ENCODE assay signal across 19 cellular contexts in genomic region chr2:51960846-51961335, GRCh38.
DNase-seq lines count a peak whose midpoint lies in the region; ATAC-seq and TF ChIP-seq lines count a peak whose summit lies in the region.
"Had no signal": no experiment of that assay in that cellular context is flagged by ENCODE, and none has a peak within 500 bp of the region (broad histone marks: within the 10 kb centered on the region; RNA-seq: fewer than 3 reads in every experiment).

No MANE protein-coding gene starts in this region.

- H3K9me2 ChIP-seq in GM23338 (ENCODE audit: insufficient read depth): no peaks in the 10 kb centered on the region
- H3K9me2 ChIP-seq in SU-DHL-6 (replicated peaks; ENCODE audit: insufficient read depth, low read length): no peaks in the 10 kb centered on the region

- TF ChIP-seq CTCF in GM23338 (conservative IDR thresholded peaks at IDR 0.05; ENCODE audit: low read depth in 2 of 2) (no peak), SU-DHL-6 (IDR thresholded peaks at IDR 0.05; ENCODE audit: insufficient read depth, low read length, poor library complexity, severe bottlenecking) (no peak), right atrium auricular region (IDR thresholded peaks at IDR 0.05) (no peak)

- no peaks in the 10 kb centered on the region for H3K9me3 Mint-ChIP-seq in GM23338

- no peak for ATAC-seq in GM23338
- no peak for ATAC-seq in stimulated activated naive CD8-positive, alpha-beta T cell treated with anti-CD3 and anti-CD28 coated beads, Interleukin-15, Interleukin-2, amounts not matched to agents 100 U/mL and 50 U/mL, for 24 hours
- ATAC-seq in HG03108 (IDR thresholded peaks at IDR 0.05; ENCODE audit: unreplicated experiment): no peak
- ATAC-seq: A549 had no signal

- H2AFZ ChIP-seq in GM23338 (peak overlapping the region; percentile 39; the same call in 1 of the 2 replicates), SU-DHL-6 (ENCODE audit: low read depth, low read length, severe bottlenecking) (peak overlapping the region; percentile 22)

- no peak overlapping the region for H3K27ac Mint-ChIP-seq in GM23338
- H3K27ac Mint-ChIP-seq: CD8-positive, alpha-beta memory T cell had no signal

- DNase-seq in ACHN (peak; percentile 63), GM23338 (ENCODE audit: low spot score) (no peak), glomerular visceral epithelial cell (ENCODE audit: extremely low spot score) (peak; percentile 67), right atrium auricular region (ENCODE audit: low spot score) (no peak), cerebellum (ENCODE audit: low spot score) (no peak)
- no peak for DNase-seq in stimulated activated naive CD8-positive, alpha-beta T cell treated with anti-CD3 and anti-CD28 coated beads, Interleukin-15, Interleukin-2, amounts not matched to agents 100 U/mL and 50 U/mL, for 24 hours
- DNase-seq: C1 segment of cervical spinal cord; CD8-positive, alpha-beta memory T cell; DMS79; H7; NCI-H1105 treated with DMSO at 0.1 percent for 48 hours; NCI-H1694; NCI-H2081 treated with DMSO at 0.1 percent for 48 hours; NK-92 treated with Interleukin-12 subunit alpha and Interleukin-12 subunit beta, amount 100 ng/mL, for 24 hours; Right ventricle myocardium superior had no signal

- H4K20me1 ChIP-seq in GM23338 (replicated peaks; ENCODE audit: insufficient read depth): no peaks in the 10 kb centered on the region
- no peaks in the 10 kb centered on the region for H4K20me1 ChIP-seq in SU-DHL-6 (ENCODE audit: low read depth, low read length)

- no peak overlapping the region for H3K9ac ChIP-seq in SU-DHL-6 (ENCODE audit: low read length)

- H3K4me1 Mint-ChIP-seq in GM23338: peaks cover 8% of the 10 kb centered on the region
- H3K4me1 Mint-ChIP-seq: CD8-positive, alpha-beta memory T cell had no signal

- H3K4me3 ChIP-seq in GM23338 (no peak overlapping the region), SU-DHL-6 (ENCODE audit: insufficient read depth, low read length, poor library complexity, severe bottlenecking) (no peak overlapping the region), right atrium auricular region (no peak overlapping the region)
- H3K4me3 ChIP-seq: A549 had no signal

- H3K9me3 ChIP-seq in SU-DHL-6 (ENCODE audit: insufficient read depth, low read length) (no peaks in the 10 kb centered on the region), right atrium auricular region (no peaks in the 10 kb centered on the region)
- H3K9me3 ChIP-seq: A549 had no signal

- H3F3A ChIP-seq in GM23338 (replicated peaks; ENCODE audit: low read depth) (no peaks in the 10 kb centered on the region), SU-DHL-6 (ENCODE audit: insufficient read depth) (no peaks in the 10 kb centered on the region)

- in situ Hi-C loops in ACHN (cut with HindIII; ENCODE audit: low pct_ligation_motif_present, low pct_unique_long_range_greater_than_20kb, low sequenced_read_pairs): no loop called here

- no peaks in the 10 kb centered on the region for H3K36me3 ChIP-seq in GM23338 (ENCODE audit: insufficient read depth)
- H3K36me3 ChIP-seq in SU-DHL-6 (ENCODE audit: low read length): no peaks in the 10 kb centered on the region
- no peaks in the 10 kb centered on the region for H3K36me3 ChIP-seq in right atrium auricular region

- H3K4me3 Mint-ChIP-seq in GM23338: no peak overlapping the region
- H3K4me3 Mint-ChIP-seq: CD8-positive, alpha-beta memory T cell had no signal

- H3K27me3 ChIP-seq in GM23338 (ENCODE audit: insufficient read depth) (no peaks in the 10 kb centered on the region), SU-DHL-6 (ENCODE audit: low read length) (no peaks in the 10 kb centered on the region), right atrium auricular region (no peaks in the 10 kb centered on the region)

- no peak overlapping the region for H3K27ac ChIP-seq in GM23338 (ENCODE audit: low read depth)
- no peak overlapping the region for H3K27ac ChIP-seq in SU-DHL-6 (ENCODE audit: low read depth, low read length)
- H3K27ac ChIP-seq in right atrium auricular region: no peak overlapping the region
- H3K27ac ChIP-seq: A549, HL-60 had no signal

- peaks cover 11% of the 10 kb centered on the region for H3K4me1 ChIP-seq in GM23338 (ENCODE audit: insufficient read depth)
- H3K4me1 ChIP-seq in right atrium auricular region: no peaks in the 10 kb centered on the region
- H3K4me1 ChIP-seq: A549 had no signal

- no peak overlapping the region for H3K4me2 ChIP-seq in GM23338
- no peak overlapping the region for H3K4me2 ChIP-seq in SU-DHL-6 (ENCODE audit: low read depth, low read length, poor library complexity, severe bottlenecking)
- H3K4me2 ChIP-seq: A549 had no signal

- H3K79me2 ChIP-seq in GM23338 (replicated peaks; ENCODE audit: insufficient read depth) (no peaks in the 10 kb centered on the region), SU-DHL-6 (ENCODE audit: insufficient read depth, low read length) (no peaks in the 10 kb centered on the region)

- no peaks in the 10 kb centered on the region for H3K27me3 Mint-ChIP-seq in GM23338 (ENCODE audit: insufficient read depth, low read depth, poor library complexity)
- H3K27me3 Mint-ChIP-seq: CD8-positive, alpha-beta memory T cell had no signal

- H3K36me3 Mint-ChIP-seq in GM23338 (ENCODE audit: low read depth): no peaks in the 10 kb centered on the region
- H3K36me3 Mint-ChIP-seq: CD8-positive, alpha-beta memory T cell had no signal

TF ChIP-seq in GM23338, 12 proteins besides CTCF, POLR2A, EP300 and RAD21 (continues in another document):
- TF ChIP-seq NANOG (IDR thresholded peaks at IDR 0.05; ENCODE audit: borderline replicate concordance) (no peak), ZNF462 (CRISPR knock-in tag; IDR thresholded peaks at IDR 0.05) (no peak), POLR2AphosphoS5 (IDR thresholded peaks at IDR 0.05; ENCODE audit: low read depth) (no peak), JUNB (IDR thresholded peaks at IDR 0.05; ENCODE audit: unreplicated experiment) (no peak), CREB1 (CRISPR knock-in tag; IDR thresholded peaks at IDR 0.05; ENCODE audit: low read depth) (no peak), ZNF331 (CRISPR knock-in tag; IDR thresholded peaks at IDR 0.05; ENCODE audit: low read depth) (no peak), STAT1 (IDR thresholded peaks at IDR 0.05; ENCODE audit: unreplicated experiment) (no peak), EZH2phosphoT487 (IDR thresholded peaks at IDR 0.05; ENCODE audit: unreplicated experiment) (no peak), EZH2 (IDR thresholded peaks at IDR 0.05; ENCODE audit: low read depth, unreplicated experiment) (no peak), ZNF114 (CRISPR knock-in tag; IDR thresholded peaks at IDR 0.05) (no peak)

Comparison
In these comparisons a context has a peak if more than half of its experiments do, and no peak if none do; other contexts are left out.
1. DNase-seq: peak in ACHN (single experiment) and glomerular visceral epithelial cell (single experiment); none in GM23338 (single experiment), stimulated activated naive CD8-positive, alpha-beta T cell treated with anti-CD3 and anti-CD28 coated beads, Interleukin-15, Interleukin-2, amounts not matched to agents 100 U/mL and 50 U/mL, for 24 hours (single experiment), right atrium auricular region (single experiment) and cerebellum (single experiment).